ENCODE assay signal across 1 cellular context in genomic region chr2:164644036-164644700, GRCh38.
TF ChIP-seq lines count a peak whose summit lies in the region.

No MANE protein-coding gene starts in this region.

TF ChIP-seq in H1, 55 proteins besides CTCF, POLR2A, EP300 and RAD21:
- TF ChIP-seq NANOG (IDR thresholded peaks at IDR 0.05; ENCODE audit: insufficient read depth, low read depth, low read length, poor library complexity, severe bottlenecking) (no peak), MAX (IDR thresholded peaks at IDR 0.05) (no peak), TAF7 (optimal IDR thresholded peaks at IDR 0.05; ENCODE audit: borderline replicate concordance, low read depth, low read length) (no peak), POU5F1 (IDR thresholded peaks at IDR 0.05; ENCODE audit: low read depth, low read length) (no peak), JUN (IDR thresholded peaks at IDR 0.05; ENCODE audit: low read depth, low read length) (no peak), ASH2L (IDR thresholded peaks at IDR 0.05; ENCODE audit: low read length) (no peak), GABPA (IDR thresholded peaks at IDR 0.05; ENCODE audit: borderline replicate concordance, insufficient read depth, low read length) (no peak), JUND (IDR thresholded peaks at IDR 0.05; ENCODE audit: low read length) (no peak), POLR2AphosphoS5 (IDR thresholded peaks at IDR 0.05; ENCODE audit: low read depth, low read length) (no peak), CBX5 (IDR thresholded peaks at IDR 0.05; ENCODE audit: low read depth, low read length) (no peak), KDM1A (IDR thresholded peaks at IDR 0.05; ENCODE audit: borderline replicate concordance, low read length) (no peak), HDAC2 (IDR thresholded peaks at IDR 0.05; ENCODE audit: borderline replicate concordance in 1 of 2, low read depth in 2 of 2, low read length in 2 of 2) (no peak), TCF12 (IDR thresholded peaks at IDR 0.05; ENCODE audit: low read depth, low read length) (no peak), HDAC6 (IDR thresholded peaks at IDR 0.05; ENCODE audit: low read depth, low read length) (no peak), SIN3A (conservative IDR thresholded peaks at IDR 0.05 in 1 of 2, IDR thresholded peaks at IDR 0.05 in 1 of 2; ENCODE audit: low read depth in 1 of 2, low read length in 2 of 2) (no peak)
